Comparison of ENCODE assay signal across 1 cellular context in genomic region chr10:61984803-61985418, GRCh38.
TF ChIP-seq lines count a peak whose summit lies in the region.

No MANE protein-coding gene starts in this region.

TF ChIP-seq in SK-N-SH treated with all-trans-retinoic acid at 6 μM for 48 hours, 23 proteins besides CTCF, POLR2A, EP300 and RAD21:
- TF ChIP-seq ESRRG (CRISPR knock-in tag; IDR thresholded peaks at IDR 0.05) (no peak), CSDC2 (CRISPR knock-in tag; IDR thresholded peaks at IDR 0.05) (no peak)
